12 cellular contexts compared by ENCODE assay signal in genomic region chr3:72161870-72162617, GRCh38.
DNase-seq lines count a peak whose midpoint lies in the region; ATAC-seq, FAIRE-seq and TF ChIP-seq lines count a peak whose summit lies in the region.
"Had no signal": no experiment of that assay in that cellular context is flagged by ENCODE, and none has a peak within 500 bp of the region (broad histone marks: within the 10 kb centered on the region; RNA-seq: fewer than 3 reads in every experiment).

No MANE protein-coding gene starts in this region.

- H4K5ac ChIP-seq in H1 (ENCODE audit: insufficient read length, low read depth, low read length), result no peak overlapping the region

- TF ChIP-seq CTCF in H1 (IDR thresholded peaks at IDR 0.05; ENCODE audit: control extremely low read depth in 1 of 3, insufficient read depth in 1 of 3, low read depth in 1 of 3, low read length in 3 of 3) (no peak), prostate gland (IDR thresholded peaks at IDR 0.05) (no peak)

- no peak overlapping the region for H4K91ac ChIP-seq in H1 (replicated peaks; ENCODE audit: insufficient read length, low read length)

- no peak overlapping the region for H3K18ac ChIP-seq in H1 (ENCODE audit: extremely low read depth, low read length)

- H3K9ac ChIP-seq in H1 (replicated peaks in 1 of 4; ENCODE audit: extremely low read depth in 1 of 4, low read depth in 3 of 4, low read length in 3 of 4), result no peak overlapping the region

- 87% methylated on average over 13 of the region's 13 CpGs; no CpG with 5 or more reads in 1 of the 2 experiments for WGBS in H1 (ENCODE audit: extremely low coverage in 1 of 2, insufficient coverage in 1 of 2, insufficient read length in 1 of 2, insufficient replicate concordance in 2 of 2, low coverage in 1 of 2, low lambda C conversion rate in 2 of 2, missing lambda C conversion rate in 1 of 2), 2 experiments
- 47% methylated on average over 13 of the region's 13 CpGs for WGBS in prostate gland

- no peaks in the 10 kb centered on the region for H3K23me2 ChIP-seq in H1 (ENCODE audit: low read depth, low read length)

- H4K8ac ChIP-seq in H1 (ENCODE audit: extremely low read depth, insufficient read depth, low read length), result no peak overlapping the region; the same call in 1 of the 2 replicates

- no peak for TF ChIP-seq RAD21 in H1 (IDR thresholded peaks at IDR 0.05 in 1 of 2, conservative IDR thresholded peaks at IDR 0.05 in 1 of 2; ENCODE audit: low read depth in 2 of 2, low read length in 2 of 2)

- H2AK5ac ChIP-seq in H1 (ENCODE audit: low read depth, low read length), result no peak overlapping the region

- no peaks in the 10 kb centered on the region for H3K36me3 ChIP-seq in H1 (ENCODE audit: control insufficient read depth in 2 of 4, insufficient read depth in 4 of 4, low read length in 3 of 4)
- no peaks in the 10 kb centered on the region for H3K36me3 ChIP-seq in prostate gland
- H3K36me3 ChIP-seq: heart right ventricle had no signal

- no peak overlapping the region for H3K23ac ChIP-seq in H1 (ENCODE audit: insufficient read length)

- no peak overlapping the region for H3K56ac ChIP-seq in H1 (replicated peaks; ENCODE audit: insufficient read length, low read depth, low read length)

- H3K27me3 ChIP-seq in H1 (replicated peaks in 1 of 4; ENCODE audit: control insufficient read depth in 3 of 4, extremely low read depth in 1 of 4, insufficient read depth in 3 of 4, low read length in 3 of 4) (no peaks in the 10 kb centered on the region), prostate gland (replicated peaks; ENCODE audit: insufficient read depth) (no peaks in the 10 kb centered on the region)
- H3K27me3 ChIP-seq: body of pancreas had no signal

- intact Hi-C loops in prostate gland (cut with DNase I), result no loop called here

- H3K4me3 ChIP-seq in H1 (ENCODE audit: extremely low read depth in 1 of 4, insufficient read depth in 2 of 4, low read depth in 3 of 4, low read length in 4 of 4), result no peak overlapping the region
- H3K4me3 ChIP-seq in prostate gland, result no peak overlapping the region
- H3K4me3 ChIP-seq: body of pancreas, heart right ventricle had no signal

- no peak for TF ChIP-seq POLR2A in H1 (IDR thresholded peaks at IDR 0.05; ENCODE audit: control extremely low read depth in 1 of 2, low read depth in 2 of 2, low read length in 2 of 2)
- no peak for TF ChIP-seq POLR2A in prostate gland (IDR thresholded peaks at IDR 0.05)

- TF ChIP-seq EP300 in H1 (IDR thresholded peaks at IDR 0.05; ENCODE audit: borderline replicate concordance in 1 of 2, low read depth in 2 of 2, low read length in 2 of 2), result no peak

- ATAC-seq in GM19023 (IDR thresholded peaks at IDR 0.05; ENCODE audit: unreplicated experiment), result no peak
- ATAC-seq: body of pancreas had no signal

- no peaks in the 10 kb centered on the region for H3K79me2 ChIP-seq in H1 (ENCODE audit: control insufficient read depth in 1 of 2, insufficient read depth in 2 of 2, low read length in 2 of 2)

- H2BK20ac ChIP-seq in H1 (ENCODE audit: low read length), result no peak overlapping the region

- FAIRE-seq in H1 (lab: Jason Lieb, UNC), result no peak

- H3K27ac ChIP-seq in H1 (ENCODE audit: low read depth, low read length), result no peak overlapping the region
- H3K27ac ChIP-seq in prostate gland, result no peak overlapping the region
- H3K27ac ChIP-seq: body of pancreas, heart right ventricle had no signal

- no peak overlapping the region for H2BK5ac ChIP-seq in H1 (ENCODE audit: low read depth, low read length)

- no peaks in the 10 kb centered on the region for H3K9me3 ChIP-seq in H1 (ENCODE audit: insufficient read depth in 2 of 2, low read depth in 1 of 2, low read length in 1 of 2)
- no peaks in the 10 kb centered on the region for H3K9me3 ChIP-seq in prostate gland
- H3K9me3 ChIP-seq: body of pancreas, heart right ventricle had no signal

- peak; percentile 39 for DNase-seq in HCEC 1CT
- DNase-seq in NCI-H524 (lab: John Stamatoyannopoulos, UW), result peak; percentile 88 to 90
- DNase-seq in H1 (ENCODE audit: low read depth in 1 of 2, low spot score in 2 of 2), result no peak
- DNase-seq in prostate gland (ENCODE audit: low spot score), result peak; percentile 73
- no peak for DNase-seq in GDM1 (lab: John Stamatoyannopoulos, UW)
- no peak for DNase-seq in HUDEP-2 (lab: John Stamatoyannopoulos, UW; ENCODE audit: unreplicated experiment in 76 of 76)
- DNase-seq: activated CD4-positive, alpha-beta memory T cell treated with anti-CD3 and anti-CD28 coated beads, Interleukin-2, amount 10 ng/mL, durations not matched to agents 7 days and 5 days; heart right ventricle; KG1; Right ventricle myocardium superior had no signal

- no peaks in the 10 kb centered on the region for H4K20me1 ChIP-seq in H1 (replicated peaks in 1 of 2; ENCODE audit: control insufficient read depth in 1 of 2, insufficient read depth in 2 of 2, low read length in 2 of 2)

- CTCF ChIA-PET in H1 (lab: Charles Lee; ENCODE audit: partially characterized antibody), result no interaction called here

- H3K4ac ChIP-seq in H1 (replicated peaks; ENCODE audit: insufficient read length, low read depth, low read length), result no peak overlapping the region

- H3K4me1 ChIP-seq in H1 (replicated peaks in 1 of 4; ENCODE audit: control insufficient read depth in 3 of 4, insufficient read depth in 4 of 4, low read length in 3 of 4) (no peaks in the 10 kb centered on the region), prostate gland (replicated peaks) (no peaks in the 10 kb centered on the region)
- H3K4me1 ChIP-seq: body of pancreas had no signal

- H2BK120ac ChIP-seq in H1 (replicated peaks; ENCODE audit: low read depth, low read length), result no peak overlapping the region

- H2BK15ac ChIP-seq in H1 (ENCODE audit: low read length), result no peak overlapping the region

- peak overlapping the region; percentile 81; the same call in 1 of the 2 replicates for H2AFZ ChIP-seq in H1 (ENCODE audit: low read length)

- POLR2A ChIA-PET in H1 (lab: Charles Lee; ENCODE audit: partially characterized antibody), result interaction anchor here (0.6 kb wide), 1 partner anchor 989 kb away, joined by 4 read pairs; no protein-coding TSS in a partner anchor

- H2BK12ac ChIP-seq in H1 (ENCODE audit: low read depth, low read length), result no peak overlapping the region

- no peak overlapping the region for H3K14ac ChIP-seq in H1 (ENCODE audit: insufficient read length)

- no peak overlapping the region for H3K4me2 ChIP-seq in H1 (ENCODE audit: insufficient read depth in 1 of 2, low read depth in 2 of 2, low read length in 2 of 2)

- H3K79me1 ChIP-seq in H1 (ENCODE audit: low read depth, low read length), result no peaks in the 10 kb centered on the region

TF ChIP-seq in H1, 55 proteins besides CTCF, POLR2A, EP300 and RAD21:
- no peak for TF ChIP-seq BRCA1 (IDR thresholded peaks at IDR 0.05; ENCODE audit: low read depth, low read length)
- no peak for TF ChIP-seq ASH2L (IDR thresholded peaks at IDR 0.05; ENCODE audit: low read length)
- no peak for TF ChIP-seq RXRA (IDR thresholded peaks at IDR 0.05; ENCODE audit: insufficient read depth, low read depth, low read length)
- no peak for TF ChIP-seq CHD1 (IDR thresholded peaks at IDR 0.05; ENCODE audit: low read depth, low read length)
- no peak for TF ChIP-seq SP1 (IDR thresholded peaks at IDR 0.05; ENCODE audit: low read depth, low read length)
- TF ChIP-seq TCF12 (IDR thresholded peaks at IDR 0.05; ENCODE audit: low read depth, low read length), result no peak
- no peak for TF ChIP-seq SUZ12 (IDR thresholded peaks at IDR 0.05; ENCODE audit: low read length)
- TF ChIP-seq SRF (IDR thresholded peaks at IDR 0.05; ENCODE audit: low read depth, low read length), result no peak
- no peak for TF ChIP-seq SIRT6 (IDR thresholded peaks at IDR 0.05; ENCODE audit: low read length)
- no peak for TF ChIP-seq USF2 (IDR thresholded peaks at IDR 0.05; ENCODE audit: low read length)
- no peak for TF ChIP-seq SP4 (IDR thresholded peaks at IDR 0.05; ENCODE audit: low read length)
- no peak for TF ChIP-seq CEBPB (IDR thresholded peaks at IDR 0.05; ENCODE audit: low read depth, low read length)
- TF ChIP-seq BACH1 (IDR thresholded peaks at IDR 0.05; ENCODE audit: low read length), result no peak
- no peak for TF ChIP-seq HDAC6 (IDR thresholded peaks at IDR 0.05; ENCODE audit: low read depth, low read length)
- TF ChIP-seq BCL11A (IDR thresholded peaks at IDR 0.05; ENCODE audit: low read depth in 2 of 2, low read length in 2 of 2), result no peak
- no peak for TF ChIP-seq ATF3 (IDR thresholded peaks at IDR 0.05; ENCODE audit: insufficient read depth, low read depth, low read length)
- no peak for TF ChIP-seq PHF8 (conservative IDR thresholded peaks at IDR 0.05; ENCODE audit: low read depth, low read length)

Comparison
In these comparisons a context has a peak if more than half of its experiments do, and no peak if none do; other contexts are left out.
1. DNase-seq: peak in HCEC 1CT (single experiment), NCI-H524 (2 of 2) and prostate gland (single experiment); none in H1 (0 of 2), GDM1 (single experiment) and HUDEP-2 (0 of 76).